ENCODE assay signal across 26 cellular contexts in genomic region chr18:34511879-34512278, GRCh38.
"Had no signal": no experiment of that assay in that cellular context is flagged by ENCODE, and none has a peak within 500 bp of the region (broad histone marks: within the 10 kb centered on the region; RNA-seq: fewer than 3 reads in every experiment).

No MANE protein-coding gene starts in this region.

- H3K4me1 ChIP-seq: parathyroid adenoma, right lobe of liver, sigmoid colon, stomach, thyroid gland, tibial nerve, upper lobe of left lung, vagina had no signal

- ATAC-seq: naive thymus-derived CD8-positive, alpha-beta T cell; natural killer cell treated with Interleukin-12 subunit alpha and Interleukin-12 subunit beta and Interleukin-15 and Interleukin-18, amount 100 ng/mL, for 72 hours; right lobe of liver; stimulated activated effector memory CD8-positive, alpha-beta T cell treated with anti-CD3 and anti-CD28 coated beads, Interleukin-12 subunit alpha, Interleukin-12 subunit beta, amount 100 ng/mL, for 72 hours; stimulated activated naive B cell treated with anti-CD40 and anti-IgM and Interleukin-4, amounts not matched to agents 10 μg/mL and 1 μg/mL and 100 μg/mL, for 72 hours had no signal

- DNase-seq: naive thymus-derived CD8-positive, alpha-beta T cell; nephron progenitor cell; nucleus accumbens; posterior cingulate gyrus; psoas muscle; right lobe of liver; sigmoid colon; small intestine; stimulated activated CD4-positive, alpha-beta T cell treated with anti-CD3 and anti-CD28 coated beads, Interleukin-15, amount 100 ng/mL, for 24 hours; stimulated activated CD4-positive, alpha-beta T cell treated with anti-CD3 and anti-CD28 coated beads, Interleukin-2, amount 100 ng/mL, for 24 hours; stimulated activated CD4-positive, alpha-beta T cell treated with anti-CD3 and anti-CD28 coated beads, Interleukin-2, amount 100 ng/mL, for 48 hours; stimulated activated CD4-positive, alpha-beta T cell treated with anti-CD3 and anti-CD28 coated beads, Interleukin-4, amount 100 ng/mL, for 24 hours; stimulated activated naive B cell treated with anti-CD40 and anti-IgM and Interleukin-4, amounts not matched to agents 10 μg/mL and 1 μg/mL and 100 μg/mL, for 72 hours; stimulated activated naive CD4-positive, alpha-beta T cell treated with Interleukin-2 at 50 U/mL for 16 hours; stomach; thyroid gland; trophoblast cell; upper lobe of left lung had no signal

- H3K27ac ChIP-seq: neutrophil, parathyroid adenoma, psoas muscle, right lobe of liver, sigmoid colon, stomach, thoracic aorta, thyroid gland, tibial nerve, upper lobe of left lung, vagina had no signal

- H3K27me3 ChIP-seq: neutrophil, right lobe of liver, sigmoid colon, stomach, thyroid gland, tibial nerve, upper lobe of left lung, vagina had no signal

- H3K4me3 ChIP-seq: psoas muscle, right lobe of liver, sigmoid colon, stomach, thoracic aorta, thyroid gland, tibial nerve, upper lobe of left lung, vagina had no signal

- FAIRE-seq: small intestine, urothelium cell line had no signal

- H3K9me3 ChIP-seq: neutrophil, psoas muscle, right lobe of liver, sigmoid colon, thoracic aorta, thyroid gland had no signal

- H3K36me3 ChIP-seq: neutrophil, right lobe of liver, sigmoid colon, stomach, thoracic aorta, thyroid gland, tibial nerve, upper lobe of left lung, vagina had no signal
